9 cellular contexts compared by ENCODE assay signal in the genomic region with DNA sequence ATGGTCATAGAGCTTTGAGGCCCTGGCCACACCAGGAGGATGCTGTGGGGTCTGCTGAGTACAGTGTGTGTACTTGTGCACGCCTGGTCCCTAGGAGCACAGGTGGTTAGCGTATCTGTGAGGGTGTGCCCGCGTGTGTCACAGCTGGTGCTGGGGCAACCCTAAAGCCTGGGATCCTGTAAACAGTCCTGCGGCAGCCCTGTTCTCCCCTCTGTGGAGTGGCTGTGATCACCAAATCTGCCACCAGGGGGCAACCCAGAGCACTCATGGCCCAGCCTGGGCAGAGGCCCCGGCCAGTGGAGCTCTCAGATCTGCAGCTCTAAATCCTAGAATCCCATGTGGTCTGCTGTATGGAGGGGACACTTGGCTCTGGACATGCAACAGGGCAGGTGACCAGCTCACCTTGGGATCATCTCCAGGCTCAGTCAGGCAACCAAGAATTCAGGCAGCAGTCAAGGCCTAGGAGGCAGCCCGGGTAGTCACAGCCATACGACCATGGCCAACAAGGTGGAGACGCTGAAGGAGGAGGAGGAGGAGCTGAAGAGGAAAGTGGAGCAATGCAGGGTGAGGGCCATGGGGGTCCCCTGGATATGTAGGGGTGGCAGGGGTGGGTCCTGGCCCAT. TPM values are rescaled to one million over a fixed set of nuclear protein-coding genes. Genes with fewer than 3 reads are reported as not detected.
DNase-seq lines count a peak whose midpoint lies in the region; ATAC-seq and TF ChIP-seq lines count a peak whose summit lies in the region.
"Had no signal": no experiment of that assay in that cellular context is flagged by ENCODE, and none has a peak within 500 bp of the region (broad histone marks: within the 10 kb centered on the region; RNA-seq: fewer than 3 reads in every experiment).

No MANE protein-coding gene starts in this region.

- TF ChIP-seq POLR2A in lower leg skin (IDR thresholded peaks at IDR 0.05): no peak

- ATAC-seq in HG02763 (IDR thresholded peaks at IDR 0.05; ENCODE audit: unreplicated experiment): no peak

- peaks cover 54 to 73% of the 10 kb centered on the region in 2 donors for H3K36me3 Mint-ChIP-seq in CD14-positive monocyte

- 25 to 38% methylated on average over 8 to 9 of the region's 9 CpGs for WGBS in lower leg skin, 2 donors

- peak overlapping the region in 1 of 2 donors; percentile 53 for H3K4me3 Mint-ChIP-seq in CD14-positive monocyte

- intact Hi-C loops in CD14-positive monocyte (cut with micrococcal nuclease) (loop anchor here (1.0 to 10.0 kb wide), 4 partner anchors 36 to 91 kb away; a partner anchor contains a TSS), lower leg skin (cut with DNase I; ENCODE audit: low total_unique reads) (loop anchor here (10.0 kb wide), 1 partner anchor 151 kb away; no protein-coding TSS in a partner anchor)

- DNase-seq in CD14-positive monocyte (ENCODE audit: low spot score): peak; percentile 76
- peak; percentile 36 for DNase-seq in H4 (ENCODE audit: low spot score)
- DNase-seq in NCI-H226: peak; percentile 10
- peak; percentile 93 for DNase-seq in activated CD4-positive, alpha-beta T cell treated with anti-CD3 and anti-CD28 coated beads for 48 hours
- DNase-seq in choroid plexus epithelial cell (ENCODE audit: low read depth): peak; percentile 74
- peak; percentile 81 to 96 for DNase-seq in lower leg skin (ENCODE audit: low spot score in 2 of 2)
- DNase-seq in stimulated activated CD4-positive, alpha-beta T cell treated with anti-CD3 and anti-CD28 coated beads, TNF-alpha, amount 100 ng/mL, for 4 hours (ENCODE audit: low read depth in 3 of 3): peak; percentile 72 to 89 (median 80)

- TF ChIP-seq CTCF in CD14-positive monocyte (IDR thresholded peaks at IDR 0.05) (peak; percentile 95), choroid plexus epithelial cell (conservative IDR thresholded peaks at IDR 0.05; ENCODE audit: low read depth, low read length) (peak; percentile 93), lower leg skin (IDR thresholded peaks at IDR 0.05) (peak in 1 of 3 donors; percentile 80)

- H3K9me3 Mint-ChIP-seq in CD14-positive monocyte: peaks cover 0 to 3% (median 0%) of the 10 kb centered on the region in 7 donors

- H3K4me3 ChIP-seq in choroid plexus epithelial cell (ENCODE audit: low read depth, low read length) (peak overlapping the region; percentile 14), lower leg skin (ENCODE audit: low read depth, poor library complexity, severe bottlenecking) (no peak overlapping the region)
- H3K4me3 ChIP-seq: SK-N-MC had no signal

- peaks cover 39% of the 10 kb centered on the region for H3K4me1 Mint-ChIP-seq in CD14-positive monocyte

- H3K27me3 Mint-ChIP-seq in CD14-positive monocyte (ENCODE audit: low read depth in 3 of 3): peaks cover 0 to 5% (median 0%) of the 10 kb centered on the region in 3 donors

- H3K27ac Mint-ChIP-seq in CD14-positive monocyte: peak overlapping the region in 6 of 7 donors; percentile 31 to 84 (median 78)

RNA-seq across cellular contexts. Expression of a gene that starts 3.9 kb away (rescaled TPM):
- polyA plus RNA-seq in CD14-positive monocyte: 10 to 100 TPM; 20.0 TPM
- total RNA-seq in H4 (2014; rRNA removed; shearing (Covaris generic)): 6.9 and 14.7 TPM in 2 replicates
- total RNA-seq in lower leg skin: 10 to 100 TPM; 29.1 to 83.3 (median 60.3) TPM

RNA-seq across cellular contexts. Expression of a gene that starts 15.2 kb away (rescaled TPM):
- 1 to 10 TPM; 1.0 to 4.3 TPM for polyA plus RNA-seq in CD14-positive monocyte
- total RNA-seq in H4 (2014; rRNA removed; shearing (Covaris generic)): 9.0 and 9.3 TPM in 2 replicates
- 1 to 10 TPM; 1.8 to 4.6 (median 3.2) TPM for total RNA-seq in lower leg skin

RNA-seq across cellular contexts. Expression of a gene that starts 32.1 kb away (rescaled TPM):
- polyA plus RNA-seq in CD14-positive monocyte: 1,000 to 10,000 TPM; 1,719 to 1,844 TPM
- total RNA-seq in H4 (2014; rRNA removed; shearing (Covaris generic)): 1,239 and 1,549 TPM in 2 replicates
- 100 to 1,000 TPM; 110 to 347 (median 232) TPM for total RNA-seq in lower leg skin

RNA-seq across cellular contexts. Expression of a gene that starts 34.7 kb away (rescaled TPM):
- polyA plus RNA-seq in CD14-positive monocyte: 10 to 100 TPM; 19.8 to 24.8 TPM
- 8.2 and 31.3 TPM in 2 replicates for total RNA-seq in H4 (2014; rRNA removed; shearing (Covaris generic))
- total RNA-seq in lower leg skin: 10 to 100 TPM; 50.3 to 66.0 (median 53.6) TPM

RNA-seq across cellular contexts. Expression of a gene that starts 42.8 kb away (rescaled TPM):
- polyA plus RNA-seq in CD14-positive monocyte: 10 to 100 TPM; 47.3 to 49.2 TPM
- 25.7 and 27.3 TPM in 2 replicates for total RNA-seq in H4 (2014; rRNA removed; shearing (Covaris generic))
- total RNA-seq in lower leg skin: 10 to 100 TPM; 24.3 to 72.3 (median 36.1) TPM

Comparison
In these comparisons a context has a peak if more than half of its experiments do, and no peak if none do; other contexts are left out.
1. DNase-seq: peak in every context shown above with its lines; median percentile 93 in activated CD4-positive, alpha-beta T cell treated with anti-CD3 and anti-CD28 coated beads for 48 hours; 88 in lower leg skin; 80 in stimulated activated CD4-positive, alpha-beta T cell treated with anti-CD3 and anti-CD28 coated beads, TNF-alpha, amount 100 ng/mL, for 4 hours; 76 in CD14-positive monocyte; 74 in choroid plexus epithelial cell; 36 in H4; 10 in NCI-H226.